In genomic region chr22:42922374-42923177, GRCh38 we compare ENCODE assay signal across 13 cellular contexts.
DNase-seq lines count a peak whose midpoint lies in the region; ATAC-seq and TF ChIP-seq lines count a peak whose summit lies in the region.
"Had no signal": no experiment of that assay in that cellular context is flagged by ENCODE, and none has a peak within 500 bp of the region (broad histone marks: within the 10 kb centered on the region; RNA-seq: fewer than 3 reads in every experiment).

No MANE protein-coding gene starts in this region.

- H3K9me3 Mint-ChIP-seq in effector memory CD8-positive, alpha-beta T cell = no peaks in the 10 kb centered on the region
- H3K9me3 Mint-ChIP-seq in natural killer cell = no peaks in the 10 kb centered on the region

- H3K4me1 Mint-ChIP-seq in effector memory CD8-positive, alpha-beta T cell (ENCODE audit: low read depth in 2 of 2) = peaks cover 34 to 37% of the 10 kb centered on the region in 2 donors
- H3K4me1 Mint-ChIP-seq in natural killer cell = peaks cover 57 to 63% of the 10 kb centered on the region in 2 donors

- H3K36me3 Mint-ChIP-seq in effector memory CD8-positive, alpha-beta T cell (ENCODE audit: insufficient read depth) = peaks cover 2% of the 10 kb centered on the region
- no peaks in the 10 kb centered on the region for H3K36me3 Mint-ChIP-seq in natural killer cell
- H3K36me3 Mint-ChIP-seq: activated CD8-positive, alpha-beta memory T cell treated with anti-CD3 and anti-CD28 coated beads, Interleukin-2, amount 10 ng/mL, durations not matched to agents 7 days and 5 days had no signal

- H3K4me3 Mint-ChIP-seq in effector memory CD8-positive, alpha-beta T cell = peak overlapping the region in 1 of 2 donors; percentile 25
- peak overlapping the region; percentile 45 for H3K4me3 Mint-ChIP-seq in natural killer cell
- H3K4me3 Mint-ChIP-seq: activated CD8-positive, alpha-beta memory T cell treated with anti-CD3 and anti-CD28 coated beads, Interleukin-2, amount 10 ng/mL, durations not matched to agents 7 days and 5 days had no signal

- peak; percentile 46 for ATAC-seq in effector memory CD8-positive, alpha-beta T cell (replicated peaks)
- ATAC-seq in natural killer cell (peak; percentile 35 to 57 (median 54)), GM18907 (IDR thresholded peaks at IDR 0.05; ENCODE audit: unreplicated experiment) (no peak)
- ATAC-seq: activated CD8-positive, alpha-beta memory T cell treated with anti-CD3 and anti-CD28 coated beads, Interleukin-2, amount 10 ng/mL, durations not matched to agents 7 days and 5 days had no signal

- peak; percentile 66 to 75 for DNase-seq in Kasumi-1 (lab: John Stamatoyannopoulos, UW)
- no peak for DNase-seq in effector memory CD8-positive, alpha-beta T cell
- DNase-seq in natural killer cell = no peak
- DNase-seq in GM19238 (ENCODE audit: insufficient read length, low spot score) = no peak
- DNase-seq in HuH-7.5 (ENCODE audit: low spot score) = no peak
- no peak for DNase-seq in dedifferentiated amniotic fluid mesenchymal stem cell (ENCODE audit: extremely low spot score)
- DNase-seq: activated CD8-positive, alpha-beta memory T cell treated with anti-CD3 and anti-CD28 coated beads, Interleukin-2, amount 10 ng/mL, durations not matched to agents 7 days and 5 days; colonic mucosa; DMS 273 treated with DMSO at 0.1 percent for 48 hours; NCI-H2081; occipital lobe had no signal

- intact Hi-C loops in natural killer cell (cut with micrococcal nuclease) = no loop called here

- H3K27ac Mint-ChIP-seq in effector memory CD8-positive, alpha-beta T cell = peak overlapping the region; percentile 36 to 83
- H3K27ac Mint-ChIP-seq in natural killer cell = peak overlapping the region; percentile 68 to 86
- H3K27ac Mint-ChIP-seq: activated CD8-positive, alpha-beta memory T cell treated with anti-CD3 and anti-CD28 coated beads, Interleukin-2, amount 10 ng/mL, durations not matched to agents 7 days and 5 days had no signal

- TF ChIP-seq CTCF in C4-2B (conservative IDR thresholded peaks at IDR 0.05) = no peak
- no peak for TF ChIP-seq CTCF in natural killer cell (IDR thresholded peaks at IDR 0.05)

- H3K27me3 Mint-ChIP-seq in effector memory CD8-positive, alpha-beta T cell = no peaks in the 10 kb centered on the region
- peaks cover 0 to 5% of the 10 kb centered on the region in 2 donors for H3K27me3 Mint-ChIP-seq in natural killer cell (ENCODE audit: low read depth in 2 of 2)
- H3K27me3 Mint-ChIP-seq: activated CD8-positive, alpha-beta memory T cell treated with anti-CD3 and anti-CD28 coated beads, Interleukin-2, amount 10 ng/mL, durations not matched to agents 7 days and 5 days had no signal

- H3K27ac ChIP-seq in C4-2B = peak overlapping the region; percentile 82
- H3K27ac ChIP-seq: colonic mucosa had no signal

Comparison
In these comparisons a context has a peak if more than half of its experiments do, and no peak if none do; other contexts are left out.
1. DNase-seq: peak in Kasumi-1 (2 of 2); none in effector memory CD8-positive, alpha-beta T cell (0 of 3), natural killer cell (single experiment), GM19238 (single experiment), HuH-7.5 (single experiment) and dedifferentiated amniotic fluid mesenchymal stem cell (single experiment).